In genomic region chr17:28072935-28073533, GRCh38 we compare ENCODE assay signal across 20 cellular contexts. TPM values are rescaled to one million over a fixed set of nuclear protein-coding genes. Genes with fewer than 3 reads are reported as not detected.
DNase-seq lines count a peak whose midpoint lies in the region; ATAC-seq, FAIRE-seq and TF ChIP-seq lines count a peak whose summit lies in the region.
"Had no signal": no experiment of that assay in that cellular context is flagged by ENCODE, and none has a peak within 500 bp of the region (broad histone marks: within the 10 kb centered on the region; RNA-seq: fewer than 3 reads in every experiment).

No MANE protein-coding gene starts in this region.

- H3K27ac ChIP-seq in mammary epithelial cell (ENCODE audit: insufficient read depth, low read depth, low read length): no peak overlapping the region

- no peaks in the 10 kb centered on the region for H4K20me1 ChIP-seq in mammary epithelial cell (ENCODE audit: insufficient read depth, low read length)

- peaks cover 19 to 43% of the 10 kb centered on the region in 2 donors for H3K4me1 Mint-ChIP-seq in effector memory CD8-positive, alpha-beta T cell (ENCODE audit: low read depth in 2 of 2)
- peaks cover 32% of the 10 kb centered on the region for H3K4me1 Mint-ChIP-seq in stimulated activated effector memory CD8-positive, alpha-beta T cell treated with anti-CD3 and anti-CD28 coated beads, Interleukin-12 subunit alpha, Interleukin-12 subunit beta, amount 100 ng/mL, for 72 hours

- no peaks in the 10 kb centered on the region for H3K9me3 Mint-ChIP-seq in effector memory CD8-positive, alpha-beta T cell
- peaks cover 3% of the 10 kb centered on the region for H3K9me3 Mint-ChIP-seq in stimulated activated effector memory CD8-positive, alpha-beta T cell treated with anti-CD3 and anti-CD28 coated beads, Interleukin-12 subunit alpha, Interleukin-12 subunit beta, amount 100 ng/mL, for 72 hours

- CTCF ChIA-PET in mammary epithelial cell (lab: Charles Lee; ENCODE audit: low non-redundant PET): interaction anchor here (0.7 kb wide), 1 partner anchor 196 kb away, joined by 3 read pairs; no protein-coding TSS in a partner anchor

- no peak overlapping the region for H3K4me2 ChIP-seq in mammary epithelial cell (ENCODE audit: insufficient read depth, low read depth, low read length)

- no peaks in the 10 kb centered on the region for H3K36me3 Mint-ChIP-seq in effector memory CD8-positive, alpha-beta T cell (ENCODE audit: insufficient read depth)
- no peaks in the 10 kb centered on the region for H3K36me3 Mint-ChIP-seq in stimulated activated effector memory CD8-positive, alpha-beta T cell treated with anti-CD3 and anti-CD28 coated beads, Interleukin-12 subunit alpha, Interleukin-12 subunit beta, amount 100 ng/mL, for 72 hours

- H3K36me3 ChIP-seq in mammary epithelial cell (ENCODE audit: insufficient read depth, low read length): no peaks in the 10 kb centered on the region

- no peak overlapping the region for H2AFZ ChIP-seq in mammary epithelial cell (ENCODE audit: low read depth, low read length)

- no peak overlapping the region for H3K4me3 Mint-ChIP-seq in effector memory CD8-positive, alpha-beta T cell
- no peak overlapping the region for H3K4me3 Mint-ChIP-seq in stimulated activated effector memory CD8-positive, alpha-beta T cell treated with anti-CD3 and anti-CD28 coated beads, Interleukin-12 subunit alpha, Interleukin-12 subunit beta, amount 100 ng/mL, for 72 hours

- dilution Hi-C loops in mammary epithelial cell (cut with HindIII; ENCODE audit: low sequenced_read_pairs): no loop called here

- 100% methylated on average over 2 of the region's 2 CpGs for WGBS in mammary epithelial cell (ENCODE audit: low coverage, missing lambda C conversion rate)

- H3K9me3 ChIP-seq in mammary epithelial cell (replicated peaks; ENCODE audit: insufficient read depth, low read length): no peaks in the 10 kb centered on the region

- FAIRE-seq in GM19239 (lab: Jason Lieb, UNC): peak; percentile 80
- FAIRE-seq: H1 had no signal

- no peak for TF ChIP-seq CTCF in mammary epithelial cell (conservative IDR thresholded peaks at IDR 0.05 in 1 of 2, IDR thresholded peaks at IDR 0.05 in 1 of 2; ENCODE audit: extremely low read depth in 1 of 2, insufficient read depth in 1 of 2, low read depth in 1 of 2, low read length in 2 of 2)

- in situ Hi-C loops in mammary epithelial cell (cut with MboI; ENCODE audit: low sequenced_read_pairs in 2 of 2): no loop called here

- no peak for DNase-seq in GM19239 (ENCODE audit: insufficient read length, low spot score)
- peak; percentile 13 for DNase-seq in NAMALWA (ENCODE audit: low spot score)
- no peak for DNase-seq in effector memory CD8-positive, alpha-beta T cell
- no peak for DNase-seq in stimulated activated effector memory CD8-positive, alpha-beta T cell treated with anti-CD3 and anti-CD28 coated beads, Interleukin-12 subunit alpha, Interleukin-12 subunit beta, amount 100 ng/mL, for 72 hours (ENCODE audit: low spot score in 2 of 2)
- DNase-seq in NCI-H748 (lab: John Stamatoyannopoulos, UW; ENCODE audit: unreplicated experiment): no peak
- DNase-seq in mammary epithelial cell: no peak
- DNase-seq: DMS 273 treated with DMSO at 0.1 percent for 48 hours, DND-41, KBM-7, MV-4-11, NCI-H1417 treated with DMSO at 0.1 percent for 48 hours, NCI-H187 treated with DMSO at 0.1 percent for 48 hours, NCI-H2227 treated with DMSO at 0.1 percent for 48 hours, NCI-H510A treated with DMSO at 0.1 percent for 48 hours, PC-3, RPMI8226, SIG-M5 had no signal

- no peaks in the 10 kb centered on the region for H3K27me3 ChIP-seq in mammary epithelial cell (ENCODE audit: insufficient read depth, low read length)

- no peaks in the 10 kb centered on the region for H3K4me1 ChIP-seq in mammary epithelial cell (ENCODE audit: insufficient read depth, low read length)

- no peak for ATAC-seq in effector memory CD8-positive, alpha-beta T cell (replicated peaks)
- peak; percentile 88 for ATAC-seq in stimulated activated effector memory CD8-positive, alpha-beta T cell treated with anti-CD3 and anti-CD28 coated beads, Interleukin-12 subunit alpha, Interleukin-12 subunit beta, amount 100 ng/mL, for 72 hours
- ATAC-seq in HG02870 (IDR thresholded peaks at IDR 0.05; ENCODE audit: unreplicated experiment): no peak
- ATAC-seq: PC-3, SK-N-SH treated with all-trans-retinoic acid at 6 μM for 48 hours had no signal

- no peak overlapping the region for H3K4me3 ChIP-seq in mammary epithelial cell (replicated peaks in 1 of 3; ENCODE audit: insufficient read depth in 1 of 3, low read depth in 2 of 3, low read length in 3 of 3)

- no peak overlapping the region for H3K9ac ChIP-seq in mammary epithelial cell (ENCODE audit: insufficient read depth, low read length)

- peak overlapping the region; percentile 35 to 75 for H3K27ac Mint-ChIP-seq in effector memory CD8-positive, alpha-beta T cell
- no peak overlapping the region for H3K27ac Mint-ChIP-seq in stimulated activated effector memory CD8-positive, alpha-beta T cell treated with anti-CD3 and anti-CD28 coated beads, Interleukin-12 subunit alpha, Interleukin-12 subunit beta, amount 100 ng/mL, for 72 hours

- no peaks in the 10 kb centered on the region for H3K27me3 Mint-ChIP-seq in effector memory CD8-positive, alpha-beta T cell

- peaks cover 81% of the 10 kb centered on the region for H3K79me2 ChIP-seq in mammary epithelial cell (ENCODE audit: insufficient read depth, low read length)

- intact Hi-C loops in mammary epithelial cell (cut with micrococcal nuclease): no loop called here

- no TSS peak for BruUV-seq in mammary epithelial cell (replicated peaks; lab: Mats Ljungman, UMichigan)

RNA-seq across cellular contexts. Expression of gene NLK, which starts 30.6 kb away (rescaled TPM):
- 10 to 100 TPM; 15.1 to 18.8 TPM for total RNA-seq in mammary epithelial cell
- polyA plus RNA-seq in mammary epithelial cell: 8.8 TPM
- 32.1 TPM for polyA minus RNA-seq in mammary epithelial cell
